Comparison of ENCODE assay signal across 17 cellular contexts in the genomic region with DNA sequence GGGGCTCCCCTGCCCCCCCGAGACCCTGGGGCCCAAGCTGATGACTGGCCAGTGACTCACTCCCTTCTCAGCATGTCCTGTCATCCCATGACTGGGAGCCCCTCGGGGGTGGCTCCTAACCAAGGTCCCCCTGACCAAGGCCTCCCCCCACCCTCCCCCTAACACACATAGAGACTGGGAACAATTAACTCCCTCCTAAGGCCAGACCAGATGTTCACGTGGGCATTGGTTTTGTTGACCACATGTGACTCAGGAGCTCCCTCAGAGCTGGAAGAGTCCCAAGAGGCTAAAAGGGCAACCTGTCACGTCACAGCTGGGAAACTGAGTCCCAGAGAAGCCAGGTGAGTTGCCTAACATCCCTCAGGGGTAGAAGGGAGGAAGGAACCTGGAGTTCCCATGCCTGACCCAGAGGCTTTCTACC. TPM values are rescaled to one million over a fixed set of nuclear protein-coding genes. Genes with fewer than 3 reads are reported as not detected.
DNase-seq lines count a peak whose midpoint lies in the region; ATAC-seq and TF ChIP-seq lines count a peak whose summit lies in the region.
"Had no signal": no experiment of that assay in that cellular context is flagged by ENCODE, and none has a peak within 500 bp of the region (broad histone marks: within the 10 kb centered on the region; RNA-seq: fewer than 3 reads in every experiment).

No MANE protein-coding gene starts in this region.

- ATAC-seq in thoracic aorta (ENCODE audit: insufficient number of reproducible peaks, low FRiP score, low read depth), result no peak
- no peak for ATAC-seq in HG02885 (IDR thresholded peaks at IDR 0.05; ENCODE audit: poor library complexity, unreplicated experiment)
- ATAC-seq: left lung; stimulated activated naive B cell treated with anti-CD40 and anti-IgM and Interleukin-4, amounts not matched to agents 10 μg/mL and 1 μg/mL and 100 μg/mL, for 72 hours had no signal

- H3K4me1 ChIP-seq in SK-N-SH (ENCODE audit: control insufficient read depth in 1 of 2, insufficient read depth in 2 of 2, low read depth in 1 of 2, low read length in 1 of 2) (peaks cover 5 to 14% of the 10 kb centered on the region in 2 experiments; a peak in 2 of 4 replicates), thoracic aorta (ENCODE audit: control insufficient read depth in 1 of 2, low read depth in 2 of 2) (peaks cover 39 to 77% of the 10 kb centered on the region in 2 donors)

- TF ChIP-seq CTCF in SK-N-SH (IDR thresholded peaks at IDR 0.05) (no peak), fibroblast of the aortic adventitia (IDR thresholded peaks at IDR 0.05; ENCODE audit: insufficient read depth, low read length) (no peak), thoracic aorta (IDR thresholded peaks at IDR 0.05) (no peak)

- H3K9ac ChIP-seq in SK-N-SH, result no peak overlapping the region

- no peaks in the 10 kb centered on the region for H4K20me1 ChIP-seq in SK-N-SH (ENCODE audit: insufficient read depth)

- WGBS in SK-N-SH (ENCODE audit: low lambda C conversion rate), result 22% methylated on average over 3 of the region's 4 CpGs

- H2AFZ ChIP-seq in SK-N-SH (ENCODE audit: low read depth), result peak overlapping the region; percentile 62; the same call in 1 of the 2 replicates

- no peaks in the 10 kb centered on the region for H3F3A ChIP-seq in SK-N-SH (replicated peaks; ENCODE audit: insufficient read depth)

- no peaks in the 10 kb centered on the region for H3K79me2 ChIP-seq in SK-N-SH (ENCODE audit: insufficient read depth)

- CTCF ChIA-PET in SK-N-SH (lab: Yijun Ruan, JAX), result interaction anchor here (1.0 to 7.0 kb wide), 2 partner anchors 21 to 43 kb away, joined by 4 to 61 read pairs; no protein-coding TSS in a partner anchor

- H3K4me3 ChIP-seq in H7 (ENCODE audit: insufficient read depth, low read depth, low read length), result no peak overlapping the region
- H3K4me3 ChIP-seq in SK-N-SH (ENCODE audit: low read depth in 2 of 2, low read length in 1 of 2), result no peak overlapping the region
- no peak overlapping the region for H3K4me3 ChIP-seq in fibroblast of the aortic adventitia (ENCODE audit: low read depth, low read length)
- H3K4me3 ChIP-seq in thoracic aorta, result no peak overlapping the region
- H3K4me3 ChIP-seq: left lung had no signal

- no peaks in the 10 kb centered on the region for H3K9me3 ChIP-seq in SK-N-SH
- H3K9me3 ChIP-seq in thoracic aorta, result no peaks in the 10 kb centered on the region
- H3K9me3 ChIP-seq: left lung had no signal

- TF ChIP-seq RAD21 in SK-N-SH (IDR thresholded peaks at IDR 0.05; ENCODE audit: low read length), result no peak

- POLR2A ChIA-PET in SK-N-SH (lab: Yijun Ruan, JAX), result no interaction called here

- H3K27me3 ChIP-seq in H7 (ENCODE audit: control insufficient read depth, insufficient read depth, low read length) (no peaks in the 10 kb centered on the region), SK-N-SH (ENCODE audit: insufficient read depth) (no peaks in the 10 kb centered on the region), thoracic aorta (replicated peaks; ENCODE audit: insufficient read depth) (no peaks in the 10 kb centered on the region)
- H3K27me3 ChIP-seq: left lung had no signal

- peak overlapping the region; percentile 33; the same call in 1 of the 2 replicates for H3K4me2 ChIP-seq in SK-N-SH

- H3K36me3 ChIP-seq in H7 (replicated peaks; ENCODE audit: control insufficient read depth, insufficient read depth, low read length) (no peaks in the 10 kb centered on the region), SK-N-SH (replicated peaks in 1 of 2; ENCODE audit: control insufficient read depth in 1 of 2, insufficient read depth in 2 of 2, low read length in 1 of 2) (no peaks in the 10 kb centered on the region), thoracic aorta (no peaks in the 10 kb centered on the region)
- H3K36me3 ChIP-seq: left lung had no signal

- no peaks in the 10 kb centered on the region for H3K9me2 ChIP-seq in SK-N-SH

- H3K27ac ChIP-seq in SK-N-SH (ENCODE audit: low read depth in 2 of 2, low read length in 1 of 2), result no peak overlapping the region
- H3K27ac ChIP-seq in thoracic aorta, result peak overlapping the region; percentile 92 to 95
- H3K27ac ChIP-seq: HL-60, left lung had no signal

- TF ChIP-seq EP300 in SK-N-SH (IDR thresholded peaks at IDR 0.05; ENCODE audit: borderline replicate concordance in 1 of 2, low read depth in 1 of 2, low read length in 1 of 2), result no peak

- DNase-seq in H7 (peak; percentile 13), SK-N-SH (no peak), fibroblast of the aortic adventitia (ENCODE audit: low read depth) (peak; percentile 60), thoracic aorta (ENCODE audit: low spot score) (no peak), NCI-H510A treated with DMSO at 0.1 percent for 48 hours (lab: John Stamatoyannopoulos, UW) (no peak), superior temporal gyrus (ENCODE audit: extremely low spot score) (no peak)
- DNase-seq in activated CD4-positive, alpha-beta T cell treated with anti-CD3 and anti-CD28 coated beads for 1 hour, result no peak
- DNase-seq: activated T-cell treated with anti-CD3 and anti-CD28 coated beads, Interleukin-2, amount 50 U/mL, for 1 hour; central memory CD4-positive, alpha-beta T cell; DMS 273 treated with DMSO at 0.1 percent for 48 hours; MV-4-11; NCI-H510A; SHP77 treated with DMSO at 0.1 percent for 48 hours; stimulated activated naive B cell treated with anti-CD40 and anti-IgM and Interleukin-4, amounts not matched to agents 10 μg/mL and 1 μg/mL and 100 μg/mL, for 72 hours had no signal

TF ChIP-seq in SK-N-SH, 30 proteins besides CTCF, POLR2A, EP300 and RAD21 (continues in another document):
- TF ChIP-seq MXI1 (IDR thresholded peaks at IDR 0.05; ENCODE audit: low read depth, low read length) (no peak), TCF12 (IDR thresholded peaks at IDR 0.05) (peak; percentile 83), NFIC (IDR thresholded peaks at IDR 0.05; ENCODE audit: borderline replicate concordance) (0 out of 2 replicates have a peak, but pooled peaks have one; percentile 12), SMC3 (IDR thresholded peaks at IDR 0.05; ENCODE audit: low read depth, low read length) (no peak), YY1 (IDR thresholded peaks at IDR 0.05; ENCODE audit: low read depth) (peak; percentile 4; the same call in 1 of the 2 replicates), FOSL2 (IDR thresholded peaks at IDR 0.05; ENCODE audit: borderline replicate concordance, low read depth) (peak; percentile 75; the same call in 1 of the 2 replicates), JUND (IDR thresholded peaks at IDR 0.05) (peak; percentile 67)
- TF ChIP-seq, protein P1, sequence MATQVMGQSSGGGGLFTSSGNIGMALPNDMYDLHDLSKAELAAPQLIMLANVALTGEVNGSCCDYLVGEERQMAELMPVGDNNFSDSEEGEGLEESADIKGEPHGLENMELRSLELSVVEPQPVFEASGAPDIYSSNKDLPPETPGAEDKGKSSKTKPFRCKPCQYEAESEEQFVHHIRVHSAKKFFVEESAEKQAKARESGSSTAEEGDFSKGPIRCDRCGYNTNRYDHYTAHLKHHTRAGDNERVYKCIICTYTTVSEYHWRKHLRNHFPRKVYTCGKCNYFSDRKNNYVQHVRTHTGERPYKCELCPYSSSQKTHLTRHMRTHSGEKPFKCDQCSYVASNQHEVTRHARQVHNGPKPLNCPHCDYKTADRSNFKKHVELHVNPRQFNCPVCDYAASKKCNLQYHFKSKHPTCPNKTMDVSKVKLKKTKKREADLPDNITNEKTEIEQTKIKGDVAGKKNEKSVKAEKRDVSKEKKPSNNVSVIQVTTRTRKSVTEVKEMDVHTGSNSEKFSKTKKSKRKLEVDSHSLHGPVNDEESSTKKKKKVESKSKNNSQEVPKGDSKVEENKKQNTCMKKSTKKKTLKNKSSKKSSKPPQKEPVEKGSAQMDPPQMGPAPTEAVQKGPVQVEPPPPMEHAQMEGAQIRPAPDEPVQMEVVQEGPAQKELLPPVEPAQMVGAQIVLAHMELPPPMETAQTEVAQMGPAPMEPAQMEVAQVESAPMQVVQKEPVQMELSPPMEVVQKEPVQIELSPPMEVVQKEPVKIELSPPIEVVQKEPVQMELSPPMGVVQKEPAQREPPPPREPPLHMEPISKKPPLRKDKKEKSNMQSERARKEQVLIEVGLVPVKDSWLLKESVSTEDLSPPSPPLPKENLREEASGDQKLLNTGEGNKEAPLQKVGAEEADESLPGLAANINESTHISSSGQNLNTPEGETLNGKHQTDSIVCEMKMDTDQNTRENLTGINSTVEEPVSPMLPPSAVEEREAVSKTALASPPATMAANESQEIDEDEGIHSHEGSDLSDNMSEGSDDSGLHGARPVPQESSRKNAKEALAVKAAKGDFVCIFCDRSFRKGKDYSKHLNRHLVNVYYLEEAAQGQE (IDR thresholded peaks at IDR 0.05; ENCODE audit: low read depth, low read length), result no peak
- TF ChIP-seq, protein P2, sequence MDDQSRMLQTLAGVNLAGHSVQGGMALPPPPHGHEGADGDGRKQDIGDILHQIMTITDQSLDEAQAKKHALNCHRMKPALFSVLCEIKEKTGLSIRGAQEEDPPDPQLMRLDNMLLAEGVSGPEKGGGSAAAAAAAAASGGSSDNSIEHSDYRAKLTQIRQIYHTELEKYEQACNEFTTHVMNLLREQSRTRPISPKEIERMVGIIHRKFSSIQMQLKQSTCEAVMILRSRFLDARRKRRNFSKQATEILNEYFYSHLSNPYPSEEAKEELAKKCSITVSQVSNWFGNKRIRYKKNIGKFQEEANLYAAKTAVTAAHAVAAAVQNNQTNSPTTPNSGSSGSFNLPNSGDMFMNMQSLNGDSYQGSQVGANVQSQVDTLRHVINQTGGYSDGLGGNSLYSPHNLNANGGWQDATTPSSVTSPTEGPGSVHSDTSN (IDR thresholded peaks at IDR 0.05), result 0 out of 2 replicates have a peak, but pooled peaks have one; percentile 7

RNA-seq across cellular contexts. Expression of a gene that starts 10.6 kb away (rescaled TPM):
- not detected in 2 replicates for total RNA-seq in H7 (2014; rRNA removed; shearing (Covaris generic))
- 0.05 TPM in 2 replicates for polyA plus RNA-seq in SK-N-SH (2012; rRNA removed)
- polyA plus RNA-seq in SK-N-SH (2012; cell fraction: cytosol; rRNA removed), result 0.08 and 0.17 TPM in 2 replicates
- polyA plus RNA-seq in SK-N-SH (2012; cell fraction: nucleus; rRNA removed), result 0.20 and 0.25 TPM in 2 replicates
- total RNA-seq in fibroblast of the aortic adventitia (ENCODE audit: low replicate concordance) (67.9 and 266 TPM in 2 replicates), thoracic aorta (100 to 1,000 TPM; 652 to 994 TPM)

RNA-seq across cellular contexts. Expression of a gene that starts 41.1 kb away (rescaled TPM):
- 0.14 TPM in 1 of 2 replicates, not detected in the other for total RNA-seq in H7 (2014; rRNA removed; shearing (Covaris generic))
- 0.02 and 0.10 TPM in 2 replicates for polyA plus RNA-seq in SK-N-SH (2012; rRNA removed)
- polyA plus RNA-seq in SK-N-SH (2012; cell fraction: cytosol; rRNA removed), result 0.01 TPM in 2 replicates
- polyA plus RNA-seq in SK-N-SH (2012; cell fraction: nucleus; rRNA removed), result 0.05 and 0.08 TPM in 2 replicates
- 4.2 and 8.5 TPM in 2 replicates for total RNA-seq in fibroblast of the aortic adventitia (ENCODE audit: low replicate concordance)
- 10 to 100 TPM; 26.3 to 60.0 TPM for total RNA-seq in thoracic aorta

RNA-seq across cellular contexts. Expression of a gene that starts 53.1 kb away (rescaled TPM):
- total RNA-seq in H7 (2014; rRNA removed; shearing (Covaris generic)), result 14.9 and 18.9 TPM in 2 replicates
- polyA plus RNA-seq in SK-N-SH (2012; rRNA removed), result 25.7 and 28.3 TPM in 2 replicates
- 14.9 and 20.7 TPM in 2 replicates for polyA plus RNA-seq in SK-N-SH (2012; cell fraction: cytosol; rRNA removed)
- 50.4 and 63.8 TPM in 2 replicates for polyA plus RNA-seq in SK-N-SH (2012; cell fraction: nucleus; rRNA removed)
- total RNA-seq in fibroblast of the aortic adventitia (ENCODE audit: low replicate concordance) (4.6 and 11.8 TPM in 2 replicates), thoracic aorta (10 to 100 TPM in 1 of 2 donors, 1 to 10 TPM in 1; 8.1 to 20.6 TPM)

Comparison
In these comparisons a context has a peak if more than half of its experiments do, and no peak if none do; other contexts are left out.
1. DNase-seq: peak in H7 (single experiment) and fibroblast of the aortic adventitia (single experiment); none in SK-N-SH (single experiment), thoracic aorta (single experiment), NCI-H510A treated with DMSO at 0.1 percent for 48 hours (single experiment), activated CD4-positive, alpha-beta T cell treated with anti-CD3 and anti-CD28 coated beads for 1 hour (single experiment) and superior temporal gyrus (single experiment).
2. H3K27ac ChIP-seq: peak in thoracic aorta (2 of 2); none in SK-N-SH (0 of 2).
3. RNA of a gene that starts 10.6 kb away (total RNA-seq): 652 to 994 TPM in thoracic aorta and 67.9 to 266 TPM in fibroblast of the aortic adventitia; not detected in H7; every median in the first group is over 10 times any median in the second.